In the genomic region with DNA sequence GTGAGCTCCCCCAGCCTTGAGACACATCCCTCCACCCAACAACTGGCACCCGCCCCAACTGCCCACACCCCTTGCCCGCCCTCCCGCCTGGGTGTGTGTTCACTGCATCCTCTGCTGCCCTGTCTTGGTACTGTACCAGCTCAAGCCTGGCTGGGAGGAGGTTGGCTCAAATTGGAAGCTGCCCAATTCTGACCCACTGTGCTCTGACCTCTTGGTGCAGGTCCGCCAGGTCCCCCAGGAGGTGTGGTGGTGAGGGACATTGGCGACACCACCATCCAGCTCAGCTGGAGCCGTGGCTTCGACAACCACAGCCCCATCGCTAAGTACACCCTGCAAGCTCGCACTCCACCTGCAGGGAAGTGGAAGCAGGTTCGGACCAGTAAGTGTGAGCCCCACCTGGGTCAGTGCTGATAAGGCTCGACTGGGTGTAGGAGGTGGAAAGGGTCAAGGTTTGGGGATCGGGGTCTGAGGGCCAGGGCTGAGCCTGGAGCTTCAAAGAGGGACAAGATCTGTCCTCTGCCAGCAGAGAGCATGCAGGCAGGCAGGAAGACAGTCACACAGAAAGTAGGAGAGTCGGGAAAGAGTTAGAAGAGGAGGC, we compare ENCODE assay signal across 15 cellular contexts.
DNase-seq lines count a peak whose midpoint lies in the region; ATAC-seq and TF ChIP-seq lines count a peak whose summit lies in the region.
"Had no signal": no experiment of that assay in that cellular context is flagged by ENCODE, and none has a peak within 500 bp of the region (broad histone marks: within the 10 kb centered on the region; RNA-seq: fewer than 3 reads in every experiment).

No MANE protein-coding gene starts in this region.

- H3K9me3 ChIP-seq in HEK293 (ENCODE audit: control insufficient read depth, insufficient read depth, low read depth, low read length), result no peaks in the 10 kb centered on the region
- H3K9me3 ChIP-seq: esophagus squamous epithelium, mucosa of descending colon had no signal

- H3K36me3 ChIP-seq in HEK293 (ENCODE audit: control insufficient read depth in 2 of 2, insufficient read depth in 1 of 2, low read length in 2 of 2), result no peaks in the 10 kb centered on the region
- H3K36me3 ChIP-seq: esophagus squamous epithelium had no signal

- peak; percentile 50 for DNase-seq in iPS-NIHi7 (ENCODE audit: extremely low spot score)
- no peak for DNase-seq in NCI-H1105 treated with DMSO at 0.1 percent for 48 hours (lab: John Stamatoyannopoulos, UW)
- no peak for DNase-seq in GM13977 (ENCODE audit: low spot score)
- DNase-seq: central memory CD4-positive, alpha-beta T cell; esophagus squamous epithelium; NCI-H2171; PC-9; stimulated activated CD4-positive, alpha-beta T cell treated with anti-CD3 and anti-CD28 coated beads, Interleukin-2, amount 100 ng/mL, for 48 hours had no signal

- no peak for ATAC-seq in HG02759 (IDR thresholded peaks at IDR 0.05; ENCODE audit: unreplicated experiment)
- no peak for ATAC-seq in HG03045 (IDR thresholded peaks at IDR 0.05; ENCODE audit: unreplicated experiment)
- ATAC-seq: mucosa of descending colon; stimulated activated effector memory CD8-positive, alpha-beta T cell treated with anti-CD3 and anti-CD28 coated beads, Interleukin-12 subunit alpha, Interleukin-12 subunit beta, amount 100 ng/mL, for 72 hours had no signal

- peak; percentile 70 for TF ChIP-seq CTCF in 22Rv1 (IDR thresholded peaks at IDR 0.05)
- no peak for TF ChIP-seq CTCF in HEK293 (tag by site-specific recombination; IDR thresholded peaks at IDR 0.05)
- 0 out of 2 replicates have a peak, but pooled peaks have one; percentile 20 for TF ChIP-seq CTCF in VCaP (conservative IDR thresholded peaks at IDR 0.05)
- no peak for TF ChIP-seq CTCF in GM13977 (IDR thresholded peaks at IDR 0.05; ENCODE audit: extremely low read depth, insufficient read depth, missing control alignments)

- in situ Hi-C loops in GM13977 (cut with MboI; ENCODE audit: low pct_unique_long_range_greater_than_20kb, low sequenced_read_pairs, unreplicated experiment), result loop anchor here (10.0 kb wide), 1 partner anchor 72 kb away; no protein-coding TSS in a partner anchor

- no peaks in the 10 kb centered on the region for H3K4me1 ChIP-seq in HEK293 (ENCODE audit: control insufficient read depth, insufficient read depth, low read length)

- CTCF ChIA-PET in HEK293 (lab: Yijun Ruan, JAX), result interaction anchor here (0.6 to 1.2 kb wide), 3 partner anchors 73 to 1396 kb away, joined by 3 to 8 read pairs (median 3); no protein-coding TSS in a partner anchor

- H3K27ac ChIP-seq in 22Rv1 (no peak overlapping the region), HEK293 (ENCODE audit: extremely low read depth, low read depth, low read length) (no peak overlapping the region), VCaP (no peak overlapping the region)
- H3K27ac ChIP-seq: esophagus squamous epithelium, PC-9 had no signal

- no peak overlapping the region for H3K4me3 ChIP-seq in HEK293 (ENCODE audit: low read depth, low read length)
- H3K4me3 ChIP-seq: esophagus squamous epithelium, mucosa of descending colon, PC-9 had no signal

- POLR2A ChIA-PET in HEK293 (lab: Yijun Ruan, JAX), result no interaction called here

TF ChIP-seq in HEK293, 187 proteins besides CTCF, POLR2A, EP300 and RAD21:
- TF ChIP-seq ZNF514 (tag by site-specific recombination; IDR thresholded peaks at IDR 0.05) (no peak), EGR2 (tag by site-specific recombination; IDR thresholded peaks at IDR 0.05; ENCODE audit: low read depth) (peak; percentile 27; the same call in 1 of the 2 replicates), WT1 (tag by site-specific recombination; IDR thresholded peaks at IDR 0.05) (no peak), KLF1 (tag by site-specific recombination; IDR thresholded peaks at IDR 0.05) (peak; percentile 90), ZNF747 (tag by site-specific recombination; IDR thresholded peaks at IDR 0.05) (no peak)
- TF ChIP-seq, protein P1, sequence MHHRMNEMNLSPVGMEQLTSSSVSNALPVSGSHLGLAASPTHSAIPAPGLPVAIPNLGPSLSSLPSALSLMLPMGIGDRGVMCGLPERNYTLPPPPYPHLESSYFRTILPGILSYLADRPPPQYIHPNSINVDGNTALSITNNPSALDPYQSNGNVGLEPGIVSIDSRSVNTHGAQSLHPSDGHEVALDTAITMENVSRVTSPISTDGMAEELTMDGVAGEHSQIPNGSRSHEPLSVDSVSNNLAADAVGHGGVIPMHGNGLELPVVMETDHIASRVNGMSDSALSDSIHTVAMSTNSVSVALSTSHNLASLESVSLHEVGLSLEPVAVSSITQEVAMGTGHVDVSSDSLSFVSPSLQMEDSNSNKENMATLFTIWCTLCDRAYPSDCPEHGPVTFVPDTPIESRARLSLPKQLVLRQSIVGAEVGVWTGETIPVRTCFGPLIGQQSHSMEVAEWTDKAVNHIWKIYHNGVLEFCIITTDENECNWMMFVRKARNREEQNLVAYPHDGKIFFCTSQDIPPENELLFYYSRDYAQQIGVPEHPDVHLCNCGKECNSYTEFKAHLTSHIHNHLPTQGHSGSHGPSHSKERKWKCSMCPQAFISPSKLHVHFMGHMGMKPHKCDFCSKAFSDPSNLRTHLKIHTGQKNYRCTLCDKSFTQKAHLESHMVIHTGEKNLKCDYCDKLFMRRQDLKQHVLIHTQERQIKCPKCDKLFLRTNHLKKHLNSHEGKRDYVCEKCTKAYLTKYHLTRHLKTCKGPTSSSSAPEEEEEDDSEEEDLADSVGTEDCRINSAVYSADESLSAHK (tag by site-specific recombination; IDR thresholded peaks at IDR 0.05), result no peak
- TF ChIP-seq, protein P2, sequence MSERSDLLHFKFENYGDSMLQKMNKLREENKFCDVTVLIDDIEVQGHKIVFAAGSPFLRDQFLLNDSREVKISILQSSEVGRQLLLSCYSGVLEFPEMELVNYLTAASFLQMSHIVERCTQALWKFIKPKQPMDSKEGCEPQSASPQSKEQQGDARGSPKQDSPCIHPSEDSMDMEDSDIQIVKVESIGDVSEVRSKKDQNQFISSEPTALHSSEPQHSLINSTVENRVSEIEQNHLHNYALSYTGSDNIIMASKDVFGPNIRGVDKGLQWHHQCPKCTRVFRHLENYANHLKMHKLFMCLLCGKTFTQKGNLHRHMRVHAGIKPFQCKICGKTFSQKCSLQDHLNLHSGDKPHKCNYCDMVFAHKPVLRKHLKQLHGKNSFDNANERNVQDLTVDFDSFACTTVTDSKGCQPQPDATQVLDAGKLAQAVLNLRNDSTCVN (tag by site-specific recombination; optimal IDR thresholded peaks at IDR 0.05), result peak; percentile 10

Comparison
In these comparisons a context has a peak if more than half of its experiments do, and no peak if none do; other contexts are left out.
1. CTCF ChIP-seq: peak in 22Rv1 (single experiment) and VCaP (single experiment); none in HEK293 (single experiment) and GM13977 (single experiment).